ENCODE assay signal across 16 cellular contexts in genomic region chr3:149114458-149114857, GRCh38.
"Had no signal": no experiment of that assay in that cellular context is flagged by ENCODE, and none has a peak within 500 bp of the region (broad histone marks: within the 10 kb centered on the region; RNA-seq: fewer than 3 reads in every experiment).

No MANE protein-coding gene starts in this region.

- H3K4me3 ChIP-seq: ovary, skin epidermis, thyroid gland had no signal

- ATAC-seq: activated CD8-positive, alpha-beta T cell treated with anti-CD3 and anti-CD28 coated beads for 36 hours; effector memory CD8-positive, alpha-beta T cell; left colon had no signal

- H3K4me3 Mint-ChIP-seq: activated CD8-positive, alpha-beta T cell treated with anti-CD3 and anti-CD28 coated beads for 36 hours; activated T-helper 1 cell treated with anti-CD3 and anti-CD28 coated beads, Interleukin-12 subunit alpha, Interleukin-12 subunit beta, Interleukin-2, Interleukin-4 antibody, amounts not matched to agents 30 ng/mL and 10 ng/mL and 1 ng/mL, durations not matched to agents 14 hours and 24 hours and 36 hours; dendritic cell treated with granulocyte-macrophage colony-stimulating factor and Interleukin-4, amounts not matched to agents 40 ng/mL and 50 ng/mL, for 4 days; effector memory CD8-positive, alpha-beta T cell; immature natural killer cell; nephron progenitor cell had no signal

- DNase-seq: activated CD4-positive, alpha-beta T cell treated with anti-CD3 and anti-CD28 coated beads for 1 hour; activated CD8-positive, alpha-beta memory T cell treated with anti-CD3 and anti-CD28 coated beads, Interleukin-2, amount 50 U/mL, for 48 hours; activated CD8-positive, alpha-beta T cell treated with anti-CD3 and anti-CD28 coated beads for 36 hours; activated naive CD4-positive, alpha-beta T cell; central memory CD4-positive, alpha-beta T cell; effector memory CD8-positive, alpha-beta T cell; immature natural killer cell; left colon; nephron progenitor cell; ovary; stimulated activated CD4-positive, alpha-beta T cell treated with anti-CD3 and anti-CD28 coated beads, Interleukin-4, amount 100 ng/mL, for 4 hours had no signal

- H3K36me3 Mint-ChIP-seq: immature natural killer cell had no signal

- H3K4me1 Mint-ChIP-seq: immature natural killer cell, nephron progenitor cell had no signal

- H3K27ac ChIP-seq: epithelial cell of prostate, ovary, skin epidermis, thyroid gland had no signal

- H3K9me3 ChIP-seq: ovary, thyroid gland had no signal

- H3K27me3 Mint-ChIP-seq: activated CD8-positive, alpha-beta T cell treated with anti-CD3 and anti-CD28 coated beads for 36 hours; dendritic cell treated with granulocyte-macrophage colony-stimulating factor and Interleukin-4, amounts not matched to agents 40 ng/mL and 50 ng/mL, for 4 days had no signal

- H3K27ac Mint-ChIP-seq: activated CD8-positive, alpha-beta T cell treated with anti-CD3 and anti-CD28 coated beads for 36 hours; activated T-helper 1 cell treated with anti-CD3 and anti-CD28 coated beads, Interleukin-12 subunit alpha, Interleukin-12 subunit beta, Interleukin-2, Interleukin-4 antibody, amounts not matched to agents 30 ng/mL and 10 ng/mL and 1 ng/mL, durations not matched to agents 14 hours and 24 hours and 36 hours; dendritic cell treated with granulocyte-macrophage colony-stimulating factor and Interleukin-4, amounts not matched to agents 40 ng/mL and 50 ng/mL, for 4 days; effector memory CD8-positive, alpha-beta T cell; immature natural killer cell; nephron progenitor cell had no signal

- H3K9me3 Mint-ChIP-seq: activated T-helper 1 cell treated with anti-CD3 and anti-CD28 coated beads, Interleukin-12 subunit alpha, Interleukin-12 subunit beta, Interleukin-2, Interleukin-4 antibody, amounts not matched to agents 30 ng/mL and 10 ng/mL and 1 ng/mL, durations not matched to agents 14 hours and 24 hours and 36 hours; effector memory CD8-positive, alpha-beta T cell; immature natural killer cell had no signal

- H3K36me3 ChIP-seq: ovary, thyroid gland had no signal

- H3K27me3 ChIP-seq: ovary, thyroid gland had no signal
